ENCODE assay signal across 8 cellular contexts in genomic region chr9:124257070-124257864, GRCh38. TPM values are rescaled to one million over a fixed set of nuclear protein-coding genes. Genes with fewer than 3 reads are reported as not detected.
DNase-seq lines count a peak whose midpoint lies in the region; ATAC-seq and TF ChIP-seq lines count a peak whose summit lies in the region.

No MANE protein-coding gene starts in this region.

- no peak for DNase-seq in GM12864 (ENCODE audit: low read depth)
- DNase-seq in NT2/D1 (ENCODE audit: low read depth, low spot score): no peak
- DNase-seq in epithelial cell of esophagus (ENCODE audit: low read depth): no peak
- no peak for DNase-seq in osteocyte (ENCODE audit: extremely low spot score, unreplicated experiment)
- no peak for DNase-seq in NCI-H2227 (lab: John Stamatoyannopoulos, UW; ENCODE audit: unreplicated experiment)
- no peak for DNase-seq in BE2C
- no peak for DNase-seq in D341Med (ENCODE audit: low spot score)

- peak overlapping the region; percentile 83 for H3K4me3 Mint-ChIP-seq in osteocyte (ENCODE audit: unreplicated experiment)

- peaks cover 4% of the 10 kb centered on the region for H3K36me3 Mint-ChIP-seq in osteocyte (ENCODE audit: unreplicated experiment)

- H3K36me3 ChIP-seq in NT2/D1 (ENCODE audit: insufficient read depth, insufficient read length, low read length): peaks cover 12% of the 10 kb centered on the region
- no peaks in the 10 kb centered on the region for H3K36me3 ChIP-seq in BE2C

- peak overlapping the region; percentile 97 for H3K4me3 ChIP-seq in GM12864 (ENCODE audit: low read depth, low read length)
- H3K4me3 ChIP-seq in NT2/D1 (ENCODE audit: insufficient read length, low read depth): peak overlapping the region; percentile 93
- peak overlapping the region; percentile 36 for H3K4me3 ChIP-seq in epithelial cell of esophagus (ENCODE audit: low read length)
- H3K4me3 ChIP-seq in BE2C (ENCODE audit: low read depth, low read length): no peak overlapping the region

- peaks cover 18% of the 10 kb centered on the region for H3K4me1 ChIP-seq in NT2/D1 (ENCODE audit: insufficient read depth, insufficient read length)
- no peaks in the 10 kb centered on the region for H3K4me1 ChIP-seq in BE2C

- H3K9me3 Mint-ChIP-seq in osteocyte (ENCODE audit: unreplicated experiment): no peaks in the 10 kb centered on the region

- H3K27ac Mint-ChIP-seq in osteocyte (ENCODE audit: unreplicated experiment): peak overlapping the region; percentile 94

- H3K4me1 Mint-ChIP-seq in osteocyte (ENCODE audit: unreplicated experiment): peaks cover 51% of the 10 kb centered on the region

- H3K9me3 ChIP-seq in NT2/D1 (ENCODE audit: insufficient read depth, low read length) (no peaks in the 10 kb centered on the region), BE2C (no peaks in the 10 kb centered on the region)

- H3K27me3 Mint-ChIP-seq in osteocyte (ENCODE audit: unreplicated experiment): no peaks in the 10 kb centered on the region

- TF ChIP-seq CTCF in GM12864 (IDR thresholded peaks at IDR 0.05; ENCODE audit: low read depth, low read length, missing control alignments) (no peak), epithelial cell of esophagus (IDR thresholded peaks at IDR 0.05; ENCODE audit: insufficient read depth, low read depth, low read length, missing control alignments) (no peak), osteocyte (IDR thresholded peaks at IDR 0.05) (no peak), BE2C (IDR thresholded peaks at IDR 0.05; ENCODE audit: low read depth, low read length) (no peak)

- H3K27me3 ChIP-seq in NT2/D1 (ENCODE audit: insufficient read depth, insufficient read length): no peaks in the 10 kb centered on the region
- H3K27me3 ChIP-seq in BE2C: peaks cover 32% of the 10 kb centered on the region

- no peak for ATAC-seq in GM21529 (IDR thresholded peaks at IDR 0.05; ENCODE audit: unreplicated experiment)

- H3K9ac ChIP-seq in NT2/D1 (ENCODE audit: insufficient read length, low read depth): no peak overlapping the region

RNA-seq across cellular contexts. Expression of gene NEK6, which starts 0.5 kb away (rescaled TPM):
- total RNA-seq in osteocyte: 111 and 115 TPM in 2 replicates
- 0.46 TPM for polyA plus RNA-seq in BE2C (2012; ENCODE audit: insufficient read depth, insufficient read length, low read depth)
